In genomic region chr22:29886601-29887000, GRCh38 we compare ENCODE assay signal across 1 cellular context.
TF ChIP-seq lines count a peak whose summit lies in the region.

No MANE protein-coding gene starts in this region.

TF ChIP-seq in GM12878, 131 proteins besides CTCF, POLR2A, EP300 and RAD21 (continued from another document):
- TF ChIP-seq ZNF274 (IDR thresholded peaks at IDR 0.05; ENCODE audit: insufficient read depth, insufficient read length) (no peak), MYC (IDR thresholded peaks at IDR 0.05; ENCODE audit: insufficient read depth, insufficient read length, insufficient replicate concordance, low read length, severe bottlenecking) (no peak), CEBPZ (IDR thresholded peaks at IDR 0.05; ENCODE audit: low read depth, low read length) (no peak), PRDM15 (CRISPR knock-in tag; IDR thresholded peaks at IDR 0.05) (no peak), TARDBP (IDR thresholded peaks at IDR 0.05; ENCODE audit: borderline replicate concordance) (no peak), CREM (IDR thresholded peaks at IDR 0.05; ENCODE audit: low read depth) (no peak), HDAC6 (IDR thresholded peaks at IDR 0.05; ENCODE audit: unreplicated experiment) (no peak), GABPA (IDR thresholded peaks at IDR 0.05; ENCODE audit: low read depth) (no peak), EED (IDR thresholded peaks at IDR 0.05; ENCODE audit: low read depth) (no peak), TBL1XR1 (IDR thresholded peaks at IDR 0.05; ENCODE audit: low read depth, low read length) (no peak), SKIL (IDR thresholded peaks at IDR 0.05; ENCODE audit: low read depth, poor library complexity, severe bottlenecking) (no peak), EZH2 (IDR thresholded peaks at IDR 0.05; ENCODE audit: borderline replicate concordance, control insufficient read depth, low read depth, low read length) (no peak)
TF ChIP-seq in GM12878: peak in this region for 0.
